18 cellular contexts compared by ENCODE assay signal in the genomic region with DNA sequence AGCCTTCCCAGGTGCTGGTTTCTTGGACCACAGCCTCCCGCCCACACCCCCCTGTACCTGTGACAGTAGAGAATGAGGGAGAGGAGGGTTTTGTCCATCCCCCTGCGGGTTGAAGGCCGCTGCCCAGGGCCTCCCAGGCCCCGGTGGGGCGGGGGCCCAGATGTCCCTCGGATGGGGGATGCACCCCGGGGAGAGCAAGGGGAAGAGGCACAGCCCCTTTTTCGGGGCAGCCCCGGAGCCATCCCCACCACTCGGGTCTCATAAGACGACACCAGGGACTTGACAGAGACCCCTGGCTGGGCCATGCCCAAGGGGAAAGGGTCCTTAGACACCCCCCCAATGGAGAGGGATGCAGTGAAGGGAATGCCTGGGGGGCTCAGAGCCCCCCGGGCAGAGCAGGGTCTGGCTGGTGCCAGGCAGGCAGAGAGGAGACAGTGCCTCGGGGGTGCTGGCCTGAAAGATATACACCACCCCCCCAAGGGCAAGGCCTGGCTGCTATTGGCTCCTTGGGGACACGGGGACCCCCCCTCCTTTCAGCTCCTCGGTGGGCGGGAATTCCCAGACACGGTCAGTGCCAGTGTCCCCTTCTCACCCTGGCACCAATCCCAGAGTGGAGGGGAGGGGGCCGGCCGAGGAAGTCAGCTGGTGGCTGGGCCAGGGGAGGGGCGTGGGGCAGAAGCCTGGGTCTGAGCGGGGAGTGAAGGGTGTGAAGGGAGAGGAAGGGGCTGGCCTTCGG. TPM values are rescaled to one million over a fixed set of nuclear protein-coding genes. Genes with fewer than 3 reads are reported as not detected.
DNase-seq lines count a peak whose midpoint lies in the region; ATAC-seq and TF ChIP-seq lines count a peak whose summit lies in the region.
"Had no signal": no experiment of that assay in that cellular context is flagged by ENCODE, and none has a peak within 500 bp of the region (broad histone marks: within the 10 kb centered on the region; RNA-seq: fewer than 3 reads in every experiment).

No MANE protein-coding gene starts in this region.

- in situ Hi-C loops in KBM-7 (cut with MboI; ENCODE audit: low pct_unique_long_range_greater_than_20kb, low sequenced_read_pairs): no loop called here

- H3K9me3 Mint-ChIP-seq in naive thymus-derived CD8-positive, alpha-beta T cell: no peaks in the 10 kb centered on the region
- H3K9me3 Mint-ChIP-seq: stimulated activated memory B cell treated with anti-CD40 and anti-IgM and Interleukin-4, amounts not matched to agents 10 μg/mL and 1 μg/mL and 100 μg/mL, for 72 hours had no signal

- no peak for ATAC-seq in naive thymus-derived CD8-positive, alpha-beta T cell
- no peak for ATAC-seq in GM18519 (IDR thresholded peaks at IDR 0.05; ENCODE audit: low FRiP score, unreplicated experiment)
- ATAC-seq: activated CD4-positive, CD25-positive, alpha-beta regulatory T cell treated with anti-CD3 and anti-CD28 coated beads, Interleukin-2, amount 50 U/mL, for 24 hours; stimulated activated memory B cell treated with anti-CD40 and anti-IgM and Interleukin-4, amounts not matched to agents 10 μg/mL and 1 μg/mL and 100 μg/mL, for 72 hours had no signal

- peak; percentile 13 for TF ChIP-seq POLR2A in erythroblast (IDR thresholded peaks at IDR 0.05; ENCODE audit: low read length)

- no peaks in the 10 kb centered on the region for H3K9me3 ChIP-seq in BLaER1
- H3K9me3 ChIP-seq: neutrophil, uterus had no signal

- no peak overlapping the region for H3K27ac Mint-ChIP-seq in naive thymus-derived CD8-positive, alpha-beta T cell

- no peaks in the 10 kb centered on the region for H3K27me3 ChIP-seq in BLaER1
- H3K27me3 ChIP-seq: neutrophil, uterus had no signal

- no peak overlapping the region for H3K4me3 Mint-ChIP-seq in naive thymus-derived CD8-positive, alpha-beta T cell
- H3K4me3 Mint-ChIP-seq: stimulated activated memory B cell treated with anti-CD40 and anti-IgM and Interleukin-4, amounts not matched to agents 10 μg/mL and 1 μg/mL and 100 μg/mL, for 72 hours had no signal

- H3K4me1 ChIP-seq in BLaER1: peaks cover 80% of the 10 kb centered on the region

- peak overlapping the region; percentile 50; the same call in 1 of the 2 replicates for H3K9ac ChIP-seq in BLaER1

- no peak overlapping the region for H3K4me3 ChIP-seq in BLaER1
- H3K4me3 ChIP-seq: skin epidermis, uterus had no signal

- no peaks in the 10 kb centered on the region for H3K27me3 Mint-ChIP-seq in naive thymus-derived CD8-positive, alpha-beta T cell
- H3K27me3 Mint-ChIP-seq: stimulated activated memory B cell treated with anti-CD40 and anti-IgM and Interleukin-4, amounts not matched to agents 10 μg/mL and 1 μg/mL and 100 μg/mL, for 72 hours had no signal

- peaks cover 82% of the 10 kb centered on the region for H3K36me3 ChIP-seq in BLaER1
- H3K36me3 ChIP-seq: uterus had no signal

- H4K20me1 ChIP-seq in BLaER1: peaks cover 80% of the 10 kb centered on the region

- POLR2A ChIA-PET in naive thymus-derived CD8-positive, alpha-beta T cell (lab: Charles Lee): interaction anchor here (0.5 to 3.6 kb wide), 4 partner anchors 10 to 92 kb away, joined by 3 to 20 read pairs (median 11); partner anchors contain the start of genes NYAP1 and TSC22D4

- peak overlapping the region; percentile 55 for H3K27ac ChIP-seq in BLaER1

- DNase-seq in NCI-H69 (lab: John Stamatoyannopoulos, UW) (peak; percentile 53), erythroblast (lab: John Stamatoyannopoulos, UW) (no peak), posterior cingulate gyrus (peak; percentile 87 to 99 (median 94)), KBM-7 (no peak), SIG-M5 (lab: John Stamatoyannopoulos, UW) (no peak)
- DNase-seq in naive thymus-derived CD8-positive, alpha-beta T cell: no peak
- DNase-seq: activated CD8-positive, alpha-beta memory T cell treated with anti-CD3 and anti-CD28 coated beads, Interleukin-2, amount 50 U/mL, for 4 hours; foreskin melanocyte; NCI-H1105 treated with DMSO at 0.1 percent for 48 hours; NCI-H2171 treated with DMSO at 0.1 percent for 48 hours; T-helper 2 cell had no signal

- H3K4me2 ChIP-seq in BLaER1: peak overlapping the region; percentile 50

- intact Hi-C loops in posterior cingulate gyrus (cut with DNase I): loop anchor here (5.0 kb wide), 2 partner anchors 224 to 259 kb away; partner anchors contain the start of gene GIGYF1

- peaks cover 0 to 65% (median 0%) of the 10 kb centered on the region in 3 donors for H3K36me3 Mint-ChIP-seq in naive thymus-derived CD8-positive, alpha-beta T cell

- peaks cover 6 to 30% (median 21%) of the 10 kb centered on the region in 4 donors for H3K4me1 Mint-ChIP-seq in naive thymus-derived CD8-positive, alpha-beta T cell

RNA-seq across cellular contexts. Expression of gene SPACDR, which starts 3.7 kb away (rescaled TPM):
- total RNA-seq in naive thymus-derived CD8-positive, alpha-beta T cell: 1 to 10 TPM; 4.0 to 4.5 TPM
- polyA plus RNA-seq in naive thymus-derived CD8-positive, alpha-beta T cell: under 1 TPM in 2 of 3 donors, not detected in 1; 0.28 to 0.56 TPM

RNA-seq across cellular contexts. Expression of gene TSC22D4, which starts 11.2 kb away (rescaled TPM):
- total RNA-seq in naive thymus-derived CD8-positive, alpha-beta T cell: 100 to 1,000 TPM; 128 to 129 TPM
- polyA plus RNA-seq in naive thymus-derived CD8-positive, alpha-beta T cell: 10 to 100 TPM; 30.3 to 35.9 (median 31.0) TPM

RNA-seq across cellular contexts. Expression of gene NYAP1, which starts 15.9 kb away (rescaled TPM):
- total RNA-seq in naive thymus-derived CD8-positive, alpha-beta T cell: under 1 TPM in 1 of 2 experiments, not detected in 1; 0.44 TPM
- polyA plus RNA-seq in naive thymus-derived CD8-positive, alpha-beta T cell: not detected

RNA-seq across cellular contexts. Expression of gene PPP1R35, which starts 31.5 kb away (rescaled TPM):
- total RNA-seq in naive thymus-derived CD8-positive, alpha-beta T cell: 10 to 100 TPM; 63.8 to 73.0 TPM
- 10 to 100 TPM; 20.7 to 40.6 (median 27.0) TPM for polyA plus RNA-seq in naive thymus-derived CD8-positive, alpha-beta T cell

RNA-seq across cellular contexts. Expression of gene MEPCE, which starts 38.2 kb away (rescaled TPM):
- 10 to 100 TPM; 64.8 to 66.8 TPM for total RNA-seq in naive thymus-derived CD8-positive, alpha-beta T cell
- 10 to 100 TPM in 2 of 3 donors, 1 to 10 TPM in 1; 9.7 to 15.8 (median 11.3) TPM for polyA plus RNA-seq in naive thymus-derived CD8-positive, alpha-beta T cell

Comparison
In these comparisons a context has a peak if more than half of its experiments do, and no peak if none do; other contexts are left out.
1. DNase-seq: peak in NCI-H69 (single experiment) and posterior cingulate gyrus (10 of 10); none in erythroblast (0 of 2), KBM-7 (single experiment), naive thymus-derived CD8-positive, alpha-beta T cell (0 of 10) and SIG-M5 (single experiment).